In the genomic region with DNA sequence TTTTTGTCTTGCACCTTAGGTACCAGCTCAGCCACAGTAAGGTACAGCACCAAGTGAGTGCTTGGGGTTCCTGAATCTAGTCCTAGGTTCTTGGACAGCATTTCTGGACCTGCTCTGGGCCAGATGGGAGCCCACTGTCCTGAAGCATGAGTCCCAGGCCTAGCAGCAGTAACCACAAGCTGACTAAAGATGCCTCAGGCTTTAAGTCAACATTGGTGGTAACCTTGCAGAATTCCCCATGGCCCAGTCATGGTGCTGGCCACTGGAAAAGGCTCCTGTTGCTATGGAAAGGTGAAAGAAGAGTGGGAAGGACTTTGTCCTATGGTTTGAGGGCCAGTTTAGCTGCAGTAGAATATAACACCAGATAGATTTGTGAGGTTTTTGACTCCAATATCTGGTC, we compare ENCODE assay signal across 19 cellular contexts.
DNase-seq lines count a peak whose midpoint lies in the region; ATAC-seq and TF ChIP-seq lines count a peak whose summit lies in the region.
"Had no signal": no experiment of that assay in that cellular context is flagged by ENCODE, and none has a peak within 500 bp of the region (broad histone marks: within the 10 kb centered on the region; RNA-seq: fewer than 3 reads in every experiment).

No MANE protein-coding gene starts in this region.

- no peak overlapping the region for H3K27ac ChIP-seq in mesenchymal stem cell (ENCODE audit: low read length, poor library complexity, severe bottlenecking)
- H3K27ac ChIP-seq: BLaER1, left lung had no signal

- H3K18ac ChIP-seq in mesenchymal stem cell (ENCODE audit: low read depth in 1 of 2, low read length in 2 of 2), result no peak overlapping the region

- peak; percentile 78 for DNase-seq in AG20443 (ENCODE audit: low spot score)
- DNase-seq in HT1080 (ENCODE audit: low read depth), result peak; percentile 91
- peak; percentile 46 for DNase-seq in astrocyte of the cerebellum (ENCODE audit: low read depth)
- peak; percentile 74 for DNase-seq in mesenchymal stem cell
- no peak for DNase-seq in T-helper 1 cell
- no peak for DNase-seq in activated gamma-delta T cell (lab: John Stamatoyannopoulos, UW)
- DNase-seq in activated T-cell treated with anti-CD3 and anti-CD28 coated beads for 4 hours, result no peak
- DNase-seq: activated CD4-positive, alpha-beta memory T cell treated with anti-CD3 and anti-CD28 coated beads for 36 hours; aorta; DMS153; left lung; MM.1S; NCI-H2029 treated with DMSO at 0.1 percent for 48 hours; NCI-H526; stimulated activated naive CD8-positive, alpha-beta T cell treated with anti-CD3 and anti-CD28 coated beads, Interleukin-15, amount 100 ng/mL, for 72 hours had no signal

- H2BK120ac ChIP-seq in mesenchymal stem cell (ENCODE audit: low read depth, low read length), result no peak overlapping the region

- no peak overlapping the region for H2BK5ac ChIP-seq in mesenchymal stem cell (ENCODE audit: low read depth, low read length, poor library complexity, severe bottlenecking)

- no peaks in the 10 kb centered on the region for H3K9me3 ChIP-seq in mesenchymal stem cell (ENCODE audit: control insufficient read depth, low read length)
- H3K9me3 ChIP-seq: BLaER1 had no signal

- H3K4me3 ChIP-seq in astrocyte of the cerebellum (ENCODE audit: low read depth, low read length) (no peak overlapping the region), mesenchymal stem cell (ENCODE audit: insufficient read depth in 1 of 2, low read depth in 1 of 2, low read length in 2 of 2) (no peak overlapping the region)
- H3K4me3 ChIP-seq: BLaER1, left lung had no signal

- no peak overlapping the region for H2AFZ ChIP-seq in mesenchymal stem cell (ENCODE audit: low read depth, low read length)

- H3K14ac ChIP-seq in mesenchymal stem cell (ENCODE audit: low read length in 2 of 2), result peak overlapping the region in 1 of 2 experiments; percentile 36

- no peak for TF ChIP-seq CTCF in astrocyte of the cerebellum (IDR thresholded peaks at IDR 0.05; ENCODE audit: low read depth, low read length, missing control alignments)

- no peak overlapping the region for H2BK15ac ChIP-seq in mesenchymal stem cell (ENCODE audit: low read depth, poor library complexity, severe bottlenecking)

- H2AK5ac ChIP-seq in mesenchymal stem cell (ENCODE audit: low read length, severe bottlenecking), result no peak overlapping the region

- no peak overlapping the region for H3K4me2 ChIP-seq in mesenchymal stem cell (ENCODE audit: low read length, poor library complexity, severe bottlenecking)
- H3K4me2 ChIP-seq: BLaER1 had no signal

- H3K9ac ChIP-seq in mesenchymal stem cell (ENCODE audit: low read length), result no peak overlapping the region
- H3K9ac ChIP-seq: BLaER1 had no signal

- H3K23ac ChIP-seq in mesenchymal stem cell (ENCODE audit: low read length in 2 of 2), result no peak overlapping the region

- peak overlapping the region in 1 of 2 experiments; percentile 31 for H2BK12ac ChIP-seq in mesenchymal stem cell (ENCODE audit: low read length in 2 of 2)

- in situ Hi-C loops in astrocyte of the cerebellum (cut with HindIII; ENCODE audit: low sequenced_read_pairs), result no loop called here

- H4K8ac ChIP-seq in mesenchymal stem cell (ENCODE audit: low read length), result no peak overlapping the region

- no peak for ATAC-seq in HG02571 (IDR thresholded peaks at IDR 0.05; ENCODE audit: unreplicated experiment)
- ATAC-seq: activated T-helper 17 cell treated with anti-CD3 and anti-CD28 coated beads, Interleukin-2, amount 50 U/mL, for 72 hours; left lung; SK-N-SH treated with all-trans-retinoic acid at 6 μM for 48 hours; stimulated activated naive CD8-positive, alpha-beta T cell treated with anti-CD3 and anti-CD28 coated beads, Interleukin-15, amount 100 ng/mL, for 72 hours had no signal

- peaks cover 5% of the 10 kb centered on the region for H3K4me1 ChIP-seq in mesenchymal stem cell (ENCODE audit: control insufficient read depth, insufficient read depth, low read depth, low read length)
- H3K4me1 ChIP-seq: BLaER1, left lung had no signal

- no peaks in the 10 kb centered on the region for H3K27me3 ChIP-seq in mesenchymal stem cell (ENCODE audit: control insufficient read depth in 1 of 2, insufficient read depth in 1 of 2, low read length in 2 of 2)
- H3K27me3 ChIP-seq: BLaER1, left lung had no signal

- H3K4ac ChIP-seq in mesenchymal stem cell (ENCODE audit: low read depth in 1 of 2, low read length in 2 of 2), result no peak overlapping the region

- no peaks in the 10 kb centered on the region for H3K79me1 ChIP-seq in mesenchymal stem cell (replicated peaks; ENCODE audit: low read length, poor library complexity, severe bottlenecking)

- H3K36me3 ChIP-seq in mesenchymal stem cell (ENCODE audit: control insufficient read depth in 1 of 2, insufficient read depth in 2 of 2, low read depth in 1 of 2, low read length in 2 of 2), result no peaks in the 10 kb centered on the region
- H3K36me3 ChIP-seq: BLaER1, left lung had no signal

- no peak overlapping the region for H4K91ac ChIP-seq in mesenchymal stem cell (ENCODE audit: low read length)

Comparison
In these comparisons a context has a peak if more than half of its experiments do, and no peak if none do; other contexts are left out.
1. DNase-seq: peak in AG20443 (single experiment), HT1080 (single experiment), astrocyte of the cerebellum (single experiment) and mesenchymal stem cell (single experiment); none in T-helper 1 cell (0 of 5), activated gamma-delta T cell (single experiment) and activated T-cell treated with anti-CD3 and anti-CD28 coated beads for 4 hours (single experiment).